Comparison of ENCODE assay signal across 25 cellular contexts in genomic region chr7:30353932-30354607, GRCh38.
"Had no signal": no experiment of that assay in that cellular context is flagged by ENCODE, and none has a peak within 500 bp of the region (broad histone marks: within the 10 kb centered on the region; RNA-seq: fewer than 3 reads in every experiment).

No MANE protein-coding gene starts in this region.

- H3K9ac ChIP-seq: SK-N-SH had no signal

- H3K9me3 Mint-ChIP-seq: activated naive CD4-positive, alpha-beta T cell treated with anti-CD3 and anti-CD28 coated beads, Interleukin-2, amount 50 U/mL, for 24 hours; activated T-helper 1 cell treated with anti-CD3 and anti-CD28 coated beads, Interleukin-12 subunit alpha, Interleukin-12 subunit beta, Interleukin-2, Interleukin-4 antibody, amounts not matched to agents 30 ng/mL and 10 ng/mL and 1 ng/mL, durations not matched to agents 14 hours and 24 hours and 36 hours had no signal

- H3K36me3 ChIP-seq: breast epithelium had no signal

- ATAC-seq: activated CD8-positive, alpha-beta T cell treated with anti-CD3 and anti-CD28 coated beads, Interleukin-2, amount 10 ng/mL, durations not matched to agents 7 days and 5 days; Right ventricle myocardium inferior had no signal

- H3K4me2 ChIP-seq: SK-N-SH had no signal

- H3K4me3 Mint-ChIP-seq: activated CD8-positive, alpha-beta T cell treated with anti-CD3 and anti-CD28 coated beads, Interleukin-2, amount 10 ng/mL, durations not matched to agents 7 days and 5 days; activated naive CD4-positive, alpha-beta T cell treated with anti-CD3 and anti-CD28 coated beads, Interleukin-2, amount 50 U/mL, for 24 hours; activated T-helper 1 cell treated with anti-CD3 and anti-CD28 coated beads, Interleukin-12 subunit alpha, Interleukin-12 subunit beta, Interleukin-2, Interleukin-4 antibody, amounts not matched to agents 30 ng/mL and 10 ng/mL and 1 ng/mL, durations not matched to agents 14 hours and 24 hours and 36 hours had no signal

- DNase-seq: activated CD4-positive, alpha-beta T cell treated with anti-CD3 and anti-CD28 coated beads for 48 hours; activated CD4-positive, alpha-beta T cell treated with anti-CD3 and anti-CD28 coated beads, Interleukin-2, amount 50 U/mL, for 4 hours; activated CD4-positive, CD25-positive, alpha-beta regulatory T cell treated with anti-CD3 and anti-CD28 coated beads, Interleukin-2, amount 50 U/mL, for 72 hours; activated CD8-positive, alpha-beta memory T cell treated with anti-CD3 and anti-CD28 coated beads, Interleukin-2, amount 50 U/mL, for 48 hours; activated CD8-positive, alpha-beta T cell treated with anti-CD3 and anti-CD28 coated beads, Interleukin-2, amount 10 ng/mL, durations not matched to agents 7 days and 5 days; activated effector memory CD4-positive, alpha-beta T cell treated with Interleukin-2 at 50 U/mL for 16 hours; activated naive CD4-positive, alpha-beta T cell; activated T-cell treated with anti-CD3 and anti-CD28 coated beads, Interleukin-2, amount 50 U/mL, for 1 hour; aorta; central memory CD4-positive, alpha-beta T cell; Kasumi-1; NCI-H1105 treated with DMSO at 0.1 percent for 48 hours; NCI-H146; NCI-H187 treated with DMSO at 0.1 percent for 48 hours; NCI-H2081 treated with DMSO at 0.1 percent for 48 hours; NCI-H2171 treated with DMSO at 0.1 percent for 48 hours; NCI-H226; NCI-H526; NCI-H82; SK-N-SH; SW 1271 had no signal

- H3K27me3 Mint-ChIP-seq: activated naive CD4-positive, alpha-beta T cell treated with anti-CD3 and anti-CD28 coated beads, Interleukin-2, amount 50 U/mL, for 24 hours had no signal

- H3K9me2 ChIP-seq: SK-N-SH had no signal

- H3K9me3 ChIP-seq: breast epithelium, SK-N-SH had no signal

- H3K27ac ChIP-seq: breast epithelium had no signal

- H3K27ac Mint-ChIP-seq: activated CD8-positive, alpha-beta T cell treated with anti-CD3 and anti-CD28 coated beads, Interleukin-2, amount 10 ng/mL, durations not matched to agents 7 days and 5 days; activated naive CD4-positive, alpha-beta T cell treated with anti-CD3 and anti-CD28 coated beads, Interleukin-2, amount 50 U/mL, for 24 hours; activated T-helper 1 cell treated with anti-CD3 and anti-CD28 coated beads, Interleukin-12 subunit alpha, Interleukin-12 subunit beta, Interleukin-2, Interleukin-4 antibody, amounts not matched to agents 30 ng/mL and 10 ng/mL and 1 ng/mL, durations not matched to agents 14 hours and 24 hours and 36 hours had no signal

- H3K27me3 ChIP-seq: breast epithelium had no signal

- H3K4me3 ChIP-seq: breast epithelium had no signal
